Comparison of ENCODE assay signal across 21 cellular contexts in the genomic region with DNA sequence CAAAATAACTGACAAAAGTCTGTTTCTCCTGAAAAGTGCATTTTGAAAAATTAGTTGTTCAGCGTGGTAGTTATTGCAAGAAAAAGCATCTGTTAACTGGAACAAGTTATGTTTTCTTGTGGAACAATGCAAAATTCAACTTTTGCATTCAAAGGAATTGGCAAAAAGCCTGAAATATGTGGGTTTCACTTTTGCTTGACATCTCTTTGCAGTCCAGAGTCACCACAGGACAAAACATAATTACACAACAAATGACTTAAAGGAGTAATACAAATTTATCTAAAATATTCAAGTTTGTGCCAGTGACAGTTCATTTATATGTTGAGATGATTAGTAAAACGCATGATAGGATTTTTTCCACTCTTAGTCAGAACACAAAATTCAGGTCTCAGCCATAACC.
DNase-seq lines count a peak whose midpoint lies in the region; ATAC-seq and TF ChIP-seq lines count a peak whose summit lies in the region.
"Had no signal": no experiment of that assay in that cellular context is flagged by ENCODE, and none has a peak within 500 bp of the region (broad histone marks: within the 10 kb centered on the region; RNA-seq: fewer than 3 reads in every experiment).

No MANE protein-coding gene starts in this region.

- ATAC-seq in GM18868 (IDR thresholded peaks at IDR 0.05; ENCODE audit: unreplicated experiment): peak; percentile 23
- peak; percentile 27 for ATAC-seq in HG03342 (IDR thresholded peaks at IDR 0.05; ENCODE audit: unreplicated experiment)
- no peak for ATAC-seq in HG03354 (IDR thresholded peaks at IDR 0.05; ENCODE audit: poor library complexity, severe bottlenecking, unreplicated experiment)
- ATAC-seq: activated CD4-positive, alpha-beta T cell treated with anti-CD3 and anti-CD28 coated beads for 36 hours; activated T-cell treated with anti-CD3 and anti-CD28 coated beads, Interleukin-2, amount 50 U/mL, for 72 hours; heart left ventricle; HepG2; left cardiac atrium; stimulated activated naive CD8-positive, alpha-beta T cell treated with anti-CD3 and anti-CD28 coated beads, Interleukin-15, amount 100 ng/mL, for 72 hours had no signal

- no peak for TF ChIP-seq CTCF in cardiac fibroblast (IDR thresholded peaks at IDR 0.05; ENCODE audit: low read depth, low read length)

- DNase-seq in cardiac fibroblast (ENCODE audit: low read depth in 2 of 2) (peak; percentile 56 to 79), pons (ENCODE audit: low spot score) (peak; percentile 25), cortex of kidney (lab: John Stamatoyannopoulos, UW) (no peak)
- no peak for DNase-seq in activated naive CD4-positive, alpha-beta T cell treated with Interleukin-2 at 50 U/mL for 16 hours
- no peak for DNase-seq in activated naive CD4-positive, alpha-beta T cell treated with anti-CD3 and anti-CD28 coated beads, Interleukin-2, amount 50 U/mL, for 16 hours
- DNase-seq: activated CD4-positive, alpha-beta T cell treated with anti-CD3 and anti-CD28 coated beads for 36 hours; activated T-cell treated with anti-CD3 and anti-CD28 coated beads, Interleukin-2, amount 50 U/mL, for 72 hours; aorta; CD4-positive, CD25-positive, alpha-beta regulatory T cell; DND-41; effector memory CD4-positive, alpha-beta T cell; heart left ventricle; left cardiac atrium; NCI-H1436; NCI-H510A treated with DMSO at 0.1 percent for 48 hours; stimulated activated naive CD8-positive, alpha-beta T cell treated with anti-CD3 and anti-CD28 coated beads, Interleukin-15, amount 100 ng/mL, for 72 hours had no signal

- no peak overlapping the region for H3K4me3 ChIP-seq in cardiac fibroblast (replicated peaks in 1 of 2; ENCODE audit: low read depth in 2 of 2, low read length in 2 of 2)
- H3K4me3 ChIP-seq: heart left ventricle, right atrium auricular region had no signal

Comparison
In these comparisons a context has a peak if more than half of its experiments do, and no peak if none do; other contexts are left out.
1. DNase-seq: peak in cardiac fibroblast (2 of 2) and pons (single experiment); none in activated naive CD4-positive, alpha-beta T cell treated with Interleukin-2 at 50 U/mL for 16 hours (single experiment), cortex of kidney (single experiment) and activated naive CD4-positive, alpha-beta T cell treated with anti-CD3 and anti-CD28 coated beads, Interleukin-2, amount 50 U/mL, for 16 hours (single experiment).